In genomic region chr2:23183733-23184132, GRCh38 we compare ENCODE assay signal across 30 cellular contexts.
"Had no signal": no experiment of that assay in that cellular context is flagged by ENCODE, and none has a peak within 500 bp of the region (broad histone marks: within the 10 kb centered on the region; RNA-seq: fewer than 3 reads in every experiment).

No MANE protein-coding gene starts in this region.

- H3K9me3 ChIP-seq: ovary, thyroid gland, upper lobe of right lung had no signal

- H3K36me3 ChIP-seq: neural progenitor cell, ovary, spleen, stomach, thoracic aorta, thyroid gland, tibial nerve, upper lobe of right lung, uterus had no signal

- H3K4me1 Mint-ChIP-seq: naive thymus-derived CD4-positive, alpha-beta T cell; natural killer cell; nephron; neural progenitor cell; stimulated activated naive B cell treated with anti-CD40 and anti-IgM and Interleukin-4, amounts not matched to agents 10 μg/mL and 1 μg/mL and 100 μg/mL, for 72 hours had no signal

- ATAC-seq: naive thymus-derived CD4-positive, alpha-beta T cell; natural killer cell; psoas muscle; right cardiac atrium; sciatic nerve; stimulated activated naive B cell treated with anti-CD40 and anti-IgM and Interleukin-4, amounts not matched to agents 10 μg/mL and 1 μg/mL and 100 μg/mL, for 72 hours; upper lobe of right lung had no signal

- H3K27me3 Mint-ChIP-seq: stimulated activated naive B cell treated with anti-CD40 and anti-IgM and Interleukin-4, amounts not matched to agents 10 μg/mL and 1 μg/mL and 100 μg/mL, for 72 hours had no signal

- H3K27me3 ChIP-seq: neural progenitor cell, ovary, spleen, stomach, thyroid gland, tibial nerve, upper lobe of right lung, uterus had no signal

- H3K79me2 ChIP-seq: parathyroid adenoma had no signal

- H3K27ac Mint-ChIP-seq: naive thymus-derived CD4-positive, alpha-beta T cell; natural killer cell; nephron; neural progenitor cell; progenitor cell of endocrine pancreas; stimulated activated naive B cell treated with anti-CD40 and anti-IgM and Interleukin-4, amounts not matched to agents 10 μg/mL and 1 μg/mL and 100 μg/mL, for 72 hours; stimulated activated naive CD8-positive, alpha-beta T cell treated with anti-CD3 and anti-CD28 coated beads, Interleukin-15, Interleukin-2, amounts not matched to agents 100 ng/mL and 50 ng/mL, for 24 hours; type B pancreatic cell had no signal

- H3K36me3 Mint-ChIP-seq: natural killer cell; neural progenitor cell; stimulated activated naive B cell treated with anti-CD40 and anti-IgM and Interleukin-4, amounts not matched to agents 10 μg/mL and 1 μg/mL and 100 μg/mL, for 72 hours; type B pancreatic cell had no signal

- DNase-seq: naive thymus-derived CD4-positive, alpha-beta T cell; natural killer cell; occipital lobe; ovary; posterior cingulate gyrus; psoas muscle; right cardiac atrium; spleen; stimulated activated CD4-positive, alpha-beta T cell treated with anti-CD3 and anti-CD28 coated beads, Interleukin-12 subunit alpha, Interleukin-12 subunit beta, amount 100 ng/mL, for 4 hours; stimulated activated CD4-positive, alpha-beta T cell treated with anti-CD3 and anti-CD28 coated beads, Interleukin-1b, Interleukin-23, amount 100 ng/mL, for 48 hours; stimulated activated CD4-positive, alpha-beta T cell treated with anti-CD3 and anti-CD28 coated beads, Interleukin-4, amount 100 ng/mL, for 1 hour; stimulated activated CD4-positive, alpha-beta T cell treated with anti-CD3 and anti-CD28 coated beads, Interleukin-4, amount 100 ng/mL, for 4 hours; stimulated activated CD8-positive, alpha-beta memory T cell treated with anti-CD3 and anti-CD28 coated beads, Interleukin-4, amount 100 ng/mL, for 48 hours; stimulated activated naive B cell treated with anti-CD40 and anti-IgM and Interleukin-4, amounts not matched to agents 10 μg/mL and 1 μg/mL and 100 μg/mL, for 72 hours; stimulated activated naive CD4-positive, alpha-beta T cell treated with Interleukin-2 at 50 U/mL for 16 hours; stomach; thyroid gland; upper lobe of right lung; uterus had no signal

- H3K4me3 ChIP-seq: neural progenitor cell, ovary, psoas muscle, skin epidermis, smooth muscle cell, spleen, stomach, thoracic aorta, thyroid gland, tibial nerve, upper lobe of right lung, uterus had no signal

- H3K4me3 Mint-ChIP-seq: naive thymus-derived CD4-positive, alpha-beta T cell; natural killer cell; nephron; neural progenitor cell; stimulated activated naive B cell treated with anti-CD40 and anti-IgM and Interleukin-4, amounts not matched to agents 10 μg/mL and 1 μg/mL and 100 μg/mL, for 72 hours; stimulated activated naive CD8-positive, alpha-beta T cell treated with anti-CD3 and anti-CD28 coated beads, Interleukin-15, Interleukin-2, amounts not matched to agents 100 ng/mL and 50 ng/mL, for 24 hours; type B pancreatic cell had no signal

- H3K4me1 ChIP-seq: neural progenitor cell, parathyroid adenoma, psoas muscle, spleen, stomach, thyroid gland, tibial nerve, upper lobe of right lung, uterus had no signal

- H3K4me2 ChIP-seq: neural progenitor cell, smooth muscle cell had no signal

- H2AFZ ChIP-seq: neural progenitor cell, parathyroid adenoma had no signal

- H3K27ac ChIP-seq: neural progenitor cell, ovary, parathyroid adenoma, psoas muscle, skin epidermis, spleen, stomach, thoracic aorta, thyroid gland, tibial nerve, upper lobe of right lung, uterus had no signal

- H3K9ac ChIP-seq: neural progenitor cell, parathyroid adenoma had no signal
